In genomic region chr7:134548877-134549276, GRCh38 we compare ENCODE assay signal across 9 cellular contexts. TPM values are rescaled to one million over a fixed set of nuclear protein-coding genes. Genes with fewer than 3 reads are reported as not detected.
A peak's percentile ranks its signal among the peaks of the same experiment; 100 is the strongest.
DNase-seq lines count a peak whose midpoint lies in the region; ATAC-seq and TF ChIP-seq lines count a peak whose summit lies in the region.
"Had no signal": no experiment of that assay in that cellular context is flagged by ENCODE, and none has a peak within 500 bp of the region (broad histone marks: within the 10 kb centered on the region; RNA-seq: fewer than 3 reads in every experiment).

Gene AKR1B15, plus strand, starts transcription at chr7:134549110. Its CDS starts 15,510 bp downstream, at chr7:134564620.

- H3K79me2 ChIP-seq in hepatocyte: no peaks in the 10 kb centered on the region

- peak; percentile 96 for ATAC-seq in GM18511 (IDR thresholded peaks at IDR 0.05; ENCODE audit: unreplicated experiment)
- ATAC-seq in GM21526 (IDR thresholded peaks at IDR 0.05; ENCODE audit: low FRiP score, unreplicated experiment): peak; percentile 90

- no peaks in the 10 kb centered on the region for H3K9me2 ChIP-seq in hepatocyte (replicated peaks; ENCODE audit: insufficient read depth)

- H3K36me3 ChIP-seq in HUES48 (ENCODE audit: control insufficient read depth, insufficient read depth, low read length) (no peaks in the 10 kb centered on the region), hepatocyte (replicated peaks; ENCODE audit: insufficient read depth, low read depth) (no peaks in the 10 kb centered on the region), colonic mucosa (no peaks in the 10 kb centered on the region)
- H3K36me3 ChIP-seq in CD8-positive, alpha-beta memory T cell (ENCODE audit: insufficient read depth, low read length): no peaks in the 10 kb centered on the region

- H3K36me3 Mint-ChIP-seq in CD8-positive, alpha-beta memory T cell: no peaks in the 10 kb centered on the region

- no peak within 1 kb of the TSS for H3K4me3 Mint-ChIP-seq in CD8-positive, alpha-beta memory T cell

- no peaks in the 10 kb centered on the region for H3K9me3 ChIP-seq in HUES48 (ENCODE audit: control insufficient read depth, insufficient read depth, low read length)
- H3K9me3 ChIP-seq in hepatocyte (ENCODE audit: low read depth): no peaks in the 10 kb centered on the region
- H3K9me3 ChIP-seq in CD8-positive, alpha-beta memory T cell (ENCODE audit: low read length): no peaks in the 10 kb centered on the region
- no peaks in the 10 kb centered on the region for H3K9me3 ChIP-seq in colonic mucosa

- POLR2A ChIA-PET in CD8-positive, alpha-beta memory T cell (lab: Charles Lee): no interaction called here

- H3K27me3 ChIP-seq in HUES48 (ENCODE audit: control insufficient read depth, insufficient read depth, low read length): no peaks in the 10 kb centered on the region
- no peaks in the 10 kb centered on the region for H3K27me3 ChIP-seq in hepatocyte
- no peaks in the 10 kb centered on the region for H3K27me3 ChIP-seq in CD8-positive, alpha-beta memory T cell (ENCODE audit: insufficient read depth, low read length, poor library complexity, severe bottlenecking)
- no peaks in the 10 kb centered on the region for H3K27me3 ChIP-seq in colonic mucosa

- H3K27me3 Mint-ChIP-seq in CD8-positive, alpha-beta memory T cell: peaks cover 23 to 28% of the 10 kb centered on the region in 2 donors

- H3K4me1 Mint-ChIP-seq in CD8-positive, alpha-beta memory T cell: peaks cover 0 to 3% (median 0%) of the 10 kb centered on the region in 3 donors

- H3K27ac ChIP-seq in HUES48 (ENCODE audit: low read depth, low read length): no peak within 1 kb of the TSS
- H3K27ac ChIP-seq in hepatocyte: peak within 1 kb of the TSS; percentile 36
- H3K27ac ChIP-seq in CD8-positive, alpha-beta memory T cell (ENCODE audit: low read depth, low read length): no peak within 1 kb of the TSS
- H3K27ac ChIP-seq in colonic mucosa: no peak within 1 kb of the TSS

- H3K27ac Mint-ChIP-seq in CD8-positive, alpha-beta memory T cell: no peak within 1 kb of the TSS

- CTCF ChIA-PET in CD8-positive, alpha-beta memory T cell (lab: Charles Lee): interaction anchor here (1.4 to 5.4 kb wide), 4 partner anchors 8 to 116 kb away, joined by 3 to 72 read pairs (median 10); no protein-coding TSS in a partner anchor

- peaks cover 18% of the 10 kb centered on the region for H3K4me1 ChIP-seq in HUES48 (ENCODE audit: control insufficient read depth, insufficient read depth, low read length)
- peaks cover 5% of the 10 kb centered on the region for H3K4me1 ChIP-seq in hepatocyte (ENCODE audit: insufficient read depth)
- no peaks in the 10 kb centered on the region for H3K4me1 ChIP-seq in CD8-positive, alpha-beta memory T cell (ENCODE audit: insufficient read depth, low read length)
- no peaks in the 10 kb centered on the region for H3K4me1 ChIP-seq in colonic mucosa

- DNase-seq in hepatocyte (ENCODE audit: low spot score) (no peak), cerebellum (ENCODE audit: low spot score) (no peak), colonic mucosa (no peak), SK-N-DZ (ENCODE audit: low spot score) (no peak)
- no peak for DNase-seq in CD8-positive, alpha-beta memory T cell

- TF ChIP-seq CTCF in hepatocyte (IDR thresholded peaks at IDR 0.05; ENCODE audit: poor library complexity) (no peak), colonic mucosa (IDR thresholded peaks at IDR 0.05) (no peak)

- peak within 1 kb of the TSS; percentile 19 for H2AFZ ChIP-seq in hepatocyte

- no peaks in the 10 kb centered on the region for H4K20me1 ChIP-seq in hepatocyte (ENCODE audit: insufficient read depth, poor library complexity, severe bottlenecking)

- 63% methylated on average over 14 of the region's 14 CpGs for WGBS in hepatocyte (ENCODE audit: low lambda C conversion rate, missing lambda C conversion rate)

- H3K9ac ChIP-seq in HUES48 (ENCODE audit: low read depth, low read length): no peak within 1 kb of the TSS
- no peak within 1 kb of the TSS for H3K9ac ChIP-seq in colonic mucosa (ENCODE audit: low read depth in 2 of 2, low read length in 2 of 2)

- H3K9me3 Mint-ChIP-seq in CD8-positive, alpha-beta memory T cell: no peaks in the 10 kb centered on the region

- peak within 1 kb of the TSS; percentile 70 for H3K4me2 ChIP-seq in hepatocyte

- intact Hi-C loops in colonic mucosa (cut with DNase I): loop anchor here (2.0 kb wide), 1 partner anchor 30 kb away; no protein-coding TSS in a partner anchor

- H3K4me3 ChIP-seq in HUES48 (ENCODE audit: low read depth, low read length) (peak within 1 kb of the TSS; percentile 64; the same call in 1 of the 2 replicates), hepatocyte (peak within 1 kb of the TSS; percentile 11), colonic mucosa (no peak within 1 kb of the TSS)
- H3K4me3 ChIP-seq in CD8-positive, alpha-beta memory T cell (ENCODE audit: low read length): no peak within 1 kb of the TSS

RNA-seq across cellular contexts. Expression of gene AKR1B15, which starts in this region (rescaled TPM):
- 4.8 and 6.3 TPM in 2 replicates for total RNA-seq in hepatocyte
- 13.7 and 14.1 TPM in 2 replicates for polyA plus RNA-seq in hepatocyte
- not detected for total RNA-seq in cerebellum
- not detected for total RNA-seq in CD8-positive, alpha-beta memory T cell
- polyA plus RNA-seq in CD8-positive, alpha-beta memory T cell: not detected
- total RNA-seq in colonic mucosa: 10 to 100 TPM in 1 of 2 donors, 1 to 10 TPM in 1; 6.5 to 10.6 TPM
- polyA plus RNA-seq in SK-N-DZ (2014; cell fraction: cytosol; rRNA removed): not detected in 2 replicates
- polyA plus RNA-seq in SK-N-DZ (2014; cell fraction: nucleus; rRNA removed): not detected in 2 replicates
- total RNA-seq: lung microvascular endothelial cell had no signal

Comparison
In these comparisons a context has a peak if more than half of its experiments do, and no peak if none do; other contexts are left out.
1. RNA of gene AKR1B15 (polyA plus RNA-seq): 13.7 to 14.1 TPM in hepatocyte; not detected in CD8-positive, alpha-beta memory T cell (single experiment); every median in the first group is over 10 times any median in the second.
2. H3K4me3 ChIP-seq: peak in HUES48 (single experiment) and hepatocyte (single experiment); none in CD8-positive, alpha-beta memory T cell (single experiment) and colonic mucosa (single experiment).